ENCODE assay signal across 8 cellular contexts in genomic region chr12:43882578-43883178, GRCh38. TPM values are rescaled to one million over a fixed set of nuclear protein-coding genes. Genes with fewer than 3 reads are reported as not detected.
A peak's percentile ranks its signal among the peaks of the same experiment; 100 is the strongest.
DNase-seq lines count a peak whose midpoint lies in the region; ATAC-seq, FAIRE-seq and TF ChIP-seq lines count a peak whose summit lies in the region.

No MANE protein-coding gene starts in this region.

- H3K27me3 ChIP-seq in DOHH2 (ENCODE audit: control insufficient read depth, low read length) (no peaks in the 10 kb centered on the region), psoas muscle (ENCODE audit: insufficient read depth in 3 of 3, low read length in 2 of 3) (no peaks in the 10 kb centered on the region)

- H3K27me3 Mint-ChIP-seq in activated CD8-positive, alpha-beta T cell treated with anti-CD3 and anti-CD28 coated beads, Interleukin-2, amount 10 ng/mL, durations not matched to agents 7 days and 5 days (ENCODE audit: low read depth): no peaks in the 10 kb centered on the region

- H3K36me3 ChIP-seq in DOHH2 (ENCODE audit: control insufficient read depth, low read length) (no peaks in the 10 kb centered on the region), psoas muscle (ENCODE audit: insufficient read depth in 1 of 2, low read depth in 1 of 2) (no peaks in the 10 kb centered on the region)

- 20 to 28% (median 21%) methylated on average over 2 of the region's 2 CpGs for WGBS in psoas muscle, 3 donors

- H3K4me1 ChIP-seq in DOHH2 (ENCODE audit: control insufficient read depth, low read length): no peaks in the 10 kb centered on the region
- H3K4me1 ChIP-seq in psoas muscle: peaks cover 25% of the 10 kb centered on the region

- H4K20me1 ChIP-seq in DOHH2 (ENCODE audit: control insufficient read depth, insufficient read depth, low read depth, low read length): no peaks in the 10 kb centered on the region

- H3K4me1 Mint-ChIP-seq in activated CD8-positive, alpha-beta T cell treated with anti-CD3 and anti-CD28 coated beads, Interleukin-2, amount 10 ng/mL, durations not matched to agents 7 days and 5 days (ENCODE audit: low read depth): no peaks in the 10 kb centered on the region

- H3K79me2 ChIP-seq in DOHH2 (ENCODE audit: control insufficient read depth, low read length): no peaks in the 10 kb centered on the region

- H3K9me3 ChIP-seq in DOHH2 (ENCODE audit: control insufficient read depth, insufficient read depth, low read length): no peaks in the 10 kb centered on the region
- no peaks in the 10 kb centered on the region for H3K9me3 ChIP-seq in psoas muscle

- H3K27ac Mint-ChIP-seq in activated CD8-positive, alpha-beta T cell treated with anti-CD3 and anti-CD28 coated beads, Interleukin-2, amount 10 ng/mL, durations not matched to agents 7 days and 5 days: no peak overlapping the region

- CTCF ChIA-PET in activated CD8-positive, alpha-beta T cell treated with anti-CD3 and anti-CD28 coated beads, Interleukin-2, amount 10 ng/mL, durations not matched to agents 7 days and 5 days (lab: Charles Lee): interaction anchor here (0.7 to 4.2 kb wide), 23 partner anchors 9 to 439 kb away, joined by 3 to 34 read pairs (median 4); partner anchors contain the start of gene TWF1

- H3K4me3 Mint-ChIP-seq in activated CD8-positive, alpha-beta T cell treated with anti-CD3 and anti-CD28 coated beads, Interleukin-2, amount 10 ng/mL, durations not matched to agents 7 days and 5 days: no peak overlapping the region

- no peak overlapping the region for H3K4me2 ChIP-seq in DOHH2 (ENCODE audit: low read length)

- H3K36me3 Mint-ChIP-seq in activated CD8-positive, alpha-beta T cell treated with anti-CD3 and anti-CD28 coated beads, Interleukin-2, amount 10 ng/mL, durations not matched to agents 7 days and 5 days (ENCODE audit: low read depth): no peaks in the 10 kb centered on the region

- no peaks in the 10 kb centered on the region for H3K9me2 ChIP-seq in DOHH2 (replicated peaks; ENCODE audit: control insufficient read depth, low read length)

- no peaks in the 10 kb centered on the region for H3K9me3 Mint-ChIP-seq in activated CD8-positive, alpha-beta T cell treated with anti-CD3 and anti-CD28 coated beads, Interleukin-2, amount 10 ng/mL, durations not matched to agents 7 days and 5 days (ENCODE audit: insufficient read depth)

- intact Hi-C loops in psoas muscle (cut with DNase I): loop anchor here (5.0 to 10.0 kb wide), 4 partner anchors 105 to 438 kb away; partner anchors contain the start of genes IRAK4 (in 1 of the 2) and PUS7L (in 1 of the 2)

- H3K27ac ChIP-seq in DOHH2 (ENCODE audit: low read depth, low read length) (no peak overlapping the region), psoas muscle (no peak overlapping the region)

- TF ChIP-seq CTCF in DOHH2 (IDR thresholded peaks at IDR 0.05; ENCODE audit: low read depth, low read length, poor library complexity, severe bottlenecking): peak; percentile 83
- peak; percentile 85 for TF ChIP-seq CTCF in psoas muscle (IDR thresholded peaks at IDR 0.05)

- FAIRE-seq in GM19239 (lab: Jason Lieb, UNC): peak; percentile 92

- POLR2A ChIA-PET in activated CD8-positive, alpha-beta T cell treated with anti-CD3 and anti-CD28 coated beads, Interleukin-2, amount 10 ng/mL, durations not matched to agents 7 days and 5 days (lab: Charles Lee): interaction anchor here (1.2 to 2.0 kb wide), 2 partner anchors 76 to 123 kb away, joined by 3 to 10 read pairs; partner anchors contain the start of gene TWF1

- DNase-seq in GM19239 (ENCODE audit: insufficient read length, low spot score) (peak; percentile 14), NCI-H2227 (lab: John Stamatoyannopoulos, UW; ENCODE audit: unreplicated experiment) (peak; percentile 42), glomerular endothelial cell (ENCODE audit: extremely low read depth, low read depth, low spot score) (peak; percentile 27), psoas muscle (no peak)
- peak; percentile 60 for DNase-seq in activated CD8-positive, alpha-beta T cell treated with anti-CD3 and anti-CD28 coated beads, Interleukin-2, amount 10 ng/mL, durations not matched to agents 7 days and 5 days

- H3K4me3 ChIP-seq in DOHH2 (ENCODE audit: low read length) (no peak overlapping the region), psoas muscle (no peak overlapping the region)

- ATAC-seq in HG03175 (IDR thresholded peaks at IDR 0.05; ENCODE audit: unreplicated experiment) (peak; percentile 89), psoas muscle (peak; percentile 71 to 89 (median 76)), GM19328 (IDR thresholded peaks at IDR 0.05; ENCODE audit: unreplicated experiment) (no peak)
- ATAC-seq in activated CD8-positive, alpha-beta T cell treated with anti-CD3 and anti-CD28 coated beads, Interleukin-2, amount 10 ng/mL, durations not matched to agents 7 days and 5 days: peak; percentile 65

- H3F3A ChIP-seq in DOHH2 (ENCODE audit: control insufficient read depth, insufficient read depth): no peaks in the 10 kb centered on the region

RNA-seq across cellular contexts. Expression of gene TMEM117, which starts 46.8 kb away (rescaled TPM):
- under 1 TPM; 0.24 to 0.86 TPM for total RNA-seq in activated CD8-positive, alpha-beta T cell treated with anti-CD3 and anti-CD28 coated beads, Interleukin-2, amount 10 ng/mL, durations not matched to agents 7 days and 5 days
- total RNA-seq in glomerular endothelial cell (8.5 and 12.0 TPM in 2 replicates), psoas muscle (1 to 10 TPM; 3.3 to 4.7 (median 4.2) TPM)
- 1 to 10 TPM; 1.9 to 4.1 (median 3.3) TPM for polyA plus RNA-seq in psoas muscle

Comparison
In these comparisons a context has a peak if more than half of its experiments do, and no peak if none do; other contexts are left out.
1. DNase-seq: peak in GM19239 (single experiment), NCI-H2227 (single experiment), activated CD8-positive, alpha-beta T cell treated with anti-CD3 and anti-CD28 coated beads, Interleukin-2, amount 10 ng/mL, durations not matched to agents 7 days and 5 days (single experiment) and glomerular endothelial cell (single experiment); none in psoas muscle (0 of 2).